8 cellular contexts compared by ENCODE assay signal in genomic region chr13:41132512-41133152, GRCh38. TPM values are rescaled to one million over a fixed set of nuclear protein-coding genes. Genes with fewer than 3 reads are reported as not detected.
DNase-seq lines count a peak whose midpoint lies in the region; ATAC-seq and TF ChIP-seq lines count a peak whose summit lies in the region.

A gene with protein sequence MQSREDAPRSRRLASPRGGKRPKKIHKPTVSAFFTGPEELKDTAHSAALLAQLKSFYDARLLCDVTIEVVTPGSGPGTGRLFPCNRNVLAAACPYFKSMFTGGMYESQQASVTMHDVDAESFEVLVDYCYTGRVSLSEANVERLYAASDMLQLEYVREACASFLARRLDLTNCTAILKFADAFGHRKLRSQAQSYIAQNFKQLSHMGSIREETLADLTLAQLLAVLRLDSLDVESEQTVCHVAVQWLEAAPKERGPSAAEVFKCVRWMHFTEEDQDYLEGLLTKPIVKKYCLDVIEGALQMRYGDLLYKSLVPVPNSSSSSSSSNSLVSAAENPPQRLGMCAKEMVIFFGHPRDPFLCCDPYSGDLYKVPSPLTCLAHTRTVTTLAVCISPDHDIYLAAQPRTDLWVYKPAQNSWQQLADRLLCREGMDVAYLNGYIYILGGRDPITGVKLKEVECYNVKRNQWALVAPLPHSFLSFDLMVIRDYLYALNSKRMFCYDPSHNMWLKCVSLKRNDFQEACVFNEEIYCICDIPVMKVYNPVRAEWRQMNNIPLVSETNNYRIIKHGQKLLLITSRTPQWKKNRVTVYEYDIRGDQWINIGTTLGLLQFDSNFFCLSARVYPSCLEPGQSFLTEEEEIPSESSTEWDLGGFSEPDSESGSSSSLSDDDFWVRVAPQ (minus strand): TSS chr13:41132802. CDS start chr13:41132511, 291 bp downstream.

- intact Hi-C loops in ascending aorta (cut with DNase I) (loop anchor here (1.0 to 10.0 kb wide), 4 partner anchors 62 to 208 kb away; partner anchors contain the start of genes KBTBD7, MTRF1 and WBP4), prostate gland (cut with DNase I) (loop anchor here (2.0 to 5.0 kb wide), 2 partner anchors 55 to 62 kb away; partner anchors contain the start of gene KBTBD7)

- peaks cover 10% of the 10 kb centered on the region for H3K36me3 Mint-ChIP-seq in T-helper 2 cell treated with Interferon-gamma antibody and Interleukin-4, amounts not matched to agents 5 μg/mL and 100 μg/mL, for 36 hours (ENCODE audit: low read depth)

- peak; percentile 76 for TF ChIP-seq POLR2A in GM18505 (IDR thresholded peaks at IDR 0.05; ENCODE audit: borderline replicate concordance, extremely low read depth, insufficient read depth, insufficient read length)
- peak; percentile 47 for TF ChIP-seq POLR2A in prostate gland (IDR thresholded peaks at IDR 0.05)

- H3K27ac ChIP-seq in ascending aorta (peak within 1 kb of the TSS; percentile 76 to 77), right atrium auricular region (peak within 1 kb of the TSS; percentile 89 to 93), prostate gland (peak within 1 kb of the TSS; percentile 79 to 80), urinary bladder (ENCODE audit: low read depth) (peak within 1 kb of the TSS; percentile 35)

- ATAC-seq in GM18505 (IDR thresholded peaks at IDR 0.05; ENCODE audit: unreplicated experiment) (peak; percentile 94), HG02970 (IDR thresholded peaks at IDR 0.05; ENCODE audit: low FRiP score, unreplicated experiment) (peak; percentile 90)

- no peaks in the 10 kb centered on the region for H3K27me3 Mint-ChIP-seq in T-helper 2 cell treated with Interferon-gamma antibody and Interleukin-4, amounts not matched to agents 5 μg/mL and 100 μg/mL, for 36 hours (ENCODE audit: low read depth)

- peak within 1 kb of the TSS; percentile 77 to 83 for H3K4me3 ChIP-seq in ascending aorta
- peak within 1 kb of the TSS; percentile 69 to 84 for H3K4me3 ChIP-seq in right atrium auricular region
- peak within 1 kb of the TSS; percentile 65 to 67 for H3K4me3 ChIP-seq in prostate gland
- peak within 1 kb of the TSS; percentile 75 for H3K4me3 ChIP-seq in urinary bladder (ENCODE audit: low read depth, low read length)

- peak within 1 kb of the TSS; percentile 96 for H3K4me3 Mint-ChIP-seq in T-helper 2 cell treated with Interferon-gamma antibody and Interleukin-4, amounts not matched to agents 5 μg/mL and 100 μg/mL, for 36 hours

- DNase-seq in NCI-H187 treated with DMSO at 0.1 percent for 48 hours (lab: John Stamatoyannopoulos, UW) (peak; percentile 92), ascending aorta (ENCODE audit: low spot score in 2 of 2) (peak; percentile 92 to 98), right atrium auricular region (ENCODE audit: low spot score) (peak; percentile 95), prostate gland (ENCODE audit: low spot score) (peak; percentile 97)
- peak; percentile 98 for DNase-seq in T-helper 2 cell treated with Interferon-gamma antibody and Interleukin-4, amounts not matched to agents 5 μg/mL and 100 μg/mL, for 36 hours (ENCODE audit: low spot score)

- no peak for TF ChIP-seq CTCF in ascending aorta (IDR thresholded peaks at IDR 0.05)
- no peak for TF ChIP-seq CTCF in right atrium auricular region (IDR thresholded peaks at IDR 0.05)
- TF ChIP-seq CTCF in prostate gland (IDR thresholded peaks at IDR 0.05), result no peak

- H3K27me3 ChIP-seq in ascending aorta (no peaks in the 10 kb centered on the region), right atrium auricular region (no peaks in the 10 kb centered on the region), prostate gland (replicated peaks; ENCODE audit: insufficient read depth) (no peaks in the 10 kb centered on the region)

- no peaks in the 10 kb centered on the region for H3K9me3 Mint-ChIP-seq in T-helper 2 cell treated with Interferon-gamma antibody and Interleukin-4, amounts not matched to agents 5 μg/mL and 100 μg/mL, for 36 hours

- peaks cover 0 to 10% of the 10 kb centered on the region in 2 donors for H3K4me1 ChIP-seq in ascending aorta
- peaks cover 0 to 52% of the 10 kb centered on the region in 2 donors for H3K4me1 ChIP-seq in right atrium auricular region
- H3K4me1 ChIP-seq in prostate gland (replicated peaks), result peaks cover 3% of the 10 kb centered on the region
- H3K4me1 ChIP-seq in urinary bladder (ENCODE audit: insufficient read depth), result peaks cover 4% of the 10 kb centered on the region

- H3K27ac Mint-ChIP-seq in T-helper 2 cell treated with Interferon-gamma antibody and Interleukin-4, amounts not matched to agents 5 μg/mL and 100 μg/mL, for 36 hours, result peak within 1 kb of the TSS; percentile 95

- H3K4me1 Mint-ChIP-seq in T-helper 2 cell treated with Interferon-gamma antibody and Interleukin-4, amounts not matched to agents 5 μg/mL and 100 μg/mL, for 36 hours (ENCODE audit: low read depth), result peaks cover 35% of the 10 kb centered on the region

- WGBS in prostate gland, result under 1% methylated on average over 45 of the region's 45 CpGs
- under 1% methylated on average over 45 of the region's 45 CpGs for WGBS in urinary bladder

- H3K36me3 ChIP-seq in ascending aorta, result no peaks in the 10 kb centered on the region
- no peaks in the 10 kb centered on the region for H3K36me3 ChIP-seq in right atrium auricular region
- H3K36me3 ChIP-seq in prostate gland, result no peaks in the 10 kb centered on the region
- H3K36me3 ChIP-seq in urinary bladder (ENCODE audit: insufficient read depth), result no peaks in the 10 kb centered on the region

- no peaks in the 10 kb centered on the region for H3K9me3 ChIP-seq in ascending aorta
- H3K9me3 ChIP-seq in right atrium auricular region, result no peaks in the 10 kb centered on the region
- H3K9me3 ChIP-seq in prostate gland, result no peaks in the 10 kb centered on the region

RNA-seq across cellular contexts. Expression of the gene that starts here (rescaled TPM):
- total RNA-seq in ascending aorta (2.0 TPM), right atrium auricular region (10 to 100 TPM in 1 of 2 donors, 1 to 10 TPM in 1; 8.3 to 12.9 TPM), prostate gland (10 to 100 TPM; 10.2 to 10.6 TPM), urinary bladder (17.0 TPM)
- polyA plus RNA-seq in urinary bladder, result 5.5 TPM

Comparison
In these comparisons a context has a peak if more than half of its experiments do, and no peak if none do; other contexts are left out.
1. Peak in every context shown above with its lines: DNase-seq, ATAC-seq, H3K4me3 ChIP-seq and H3K27ac ChIP-seq.
2. H3K27ac ChIP-seq: peak in every context shown above with its lines; median percentile 91 in right atrium auricular region; 80 in prostate gland; 76 in ascending aorta; 35 in urinary bladder.